9 cellular contexts compared by ENCODE assay signal in genomic region chr16:566475-567361, GRCh38. TPM values are rescaled to one million over a fixed set of nuclear protein-coding genes. Genes with fewer than 3 reads are reported as not detected.
DNase-seq lines count a peak whose midpoint lies in the region; ATAC-seq and TF ChIP-seq lines count a peak whose summit lies in the region.
"Had no signal": no experiment of that assay in that cellular context is flagged by ENCODE, and none has a peak within 500 bp of the region (broad histone marks: within the 10 kb centered on the region; RNA-seq: fewer than 3 reads in every experiment).

TSS of gene NHLRC4 (plus strand) at chr16:567005. CDS start at chr16:568048, 1,043 bp downstream.

- H3K4me1 ChIP-seq in duodenal mucosa (ENCODE audit: control insufficient read depth in 1 of 2, insufficient read depth in 2 of 2, low read length in 2 of 2) (peaks cover 31 to 45% of the 10 kb centered on the region in 2 donors), upper lobe of right lung (peaks cover 37% of the 10 kb centered on the region)

- peak; percentile 35 for DNase-seq in activated T-cell treated with anti-CD3 and anti-CD28 coated beads for 1 hour (ENCODE audit: low read depth)
- no peak for DNase-seq in activated T-cell treated with anti-CD3 and anti-CD28 coated beads for 4 hours
- DNase-seq in WERI-Rb-1, result peak; percentile 79
- DNase-seq in mesothelial cell of epicardium (ENCODE audit: low spot score in 2 of 2, unreplicated experiment in 2 of 2), result no peak
- DNase-seq in upper lobe of right lung, result no peak
- no peak for DNase-seq in pons (ENCODE audit: low spot score)

- peak within 1 kb of the TSS; percentile 43 for H3K4me3 Mint-ChIP-seq in mesothelial cell of epicardium

- no peaks in the 10 kb centered on the region for H3K36me3 Mint-ChIP-seq in mesothelial cell of epicardium

- H3K36me3 ChIP-seq in KOPT-K1 (ENCODE audit: insufficient read depth, low read length) (no peaks in the 10 kb centered on the region), WERI-Rb-1 (peaks cover 2% of the 10 kb centered on the region), duodenal mucosa (ENCODE audit: control insufficient read depth in 1 of 2, insufficient read depth in 2 of 2, low read length in 2 of 2) (no peaks in the 10 kb centered on the region), upper lobe of right lung (no peaks in the 10 kb centered on the region)

- peaks cover 35% of the 10 kb centered on the region for H3K4me1 Mint-ChIP-seq in mesothelial cell of epicardium

- peaks cover 14% of the 10 kb centered on the region for H3K27me3 Mint-ChIP-seq in mesothelial cell of epicardium (ENCODE audit: low read depth)

- H3K27ac ChIP-seq in KOPT-K1 (ENCODE audit: low read depth, low read length, poor library complexity, severe bottlenecking), result peak within 1 kb of the TSS; percentile 63
- peak within 1 kb of the TSS; percentile 72 for H3K27ac ChIP-seq in WERI-Rb-1
- peak within 1 kb of the TSS; percentile 20 for H3K27ac ChIP-seq in duodenal mucosa (ENCODE audit: low read depth, low read length)
- H3K27ac ChIP-seq in upper lobe of right lung, result peak within 1 kb of the TSS; percentile 28
- H3K27ac ChIP-seq: epithelial cell of prostate had no signal

- no peaks in the 10 kb centered on the region for H3K9me3 Mint-ChIP-seq in mesothelial cell of epicardium

- peak within 1 kb of the TSS; percentile 72 for H3K27ac Mint-ChIP-seq in mesothelial cell of epicardium

- ATAC-seq in upper lobe of right lung, result peak; percentile 29

- intact Hi-C loops in upper lobe of right lung (cut with DNase I), result no loop called here

- H3K9ac ChIP-seq in duodenal mucosa (ENCODE audit: low read depth in 1 of 2, low read length in 2 of 2), result peak within 1 kb of the TSS; percentile 47 to 68

- TF ChIP-seq CTCF in WERI-Rb-1 (IDR thresholded peaks at IDR 0.05; ENCODE audit: low read depth, low read length) (no peak), mesothelial cell of epicardium (IDR thresholded peaks at IDR 0.05; ENCODE audit: unreplicated experiment) (no peak), upper lobe of right lung (IDR thresholded peaks at IDR 0.05) (no peak)

- no peak within 1 kb of the TSS for H3K4me3 ChIP-seq in WERI-Rb-1 (ENCODE audit: low read depth, low read length)
- H3K4me3 ChIP-seq in duodenal mucosa (ENCODE audit: low read depth in 1 of 2, low read length in 2 of 2), result peak within 1 kb of the TSS; percentile 50 to 58
- H3K4me3 ChIP-seq in upper lobe of right lung, result peak within 1 kb of the TSS; percentile 50

- H3K27me3 ChIP-seq in WERI-Rb-1 (ENCODE audit: insufficient read depth, low read depth, severe bottlenecking), result no peaks in the 10 kb centered on the region
- H3K27me3 ChIP-seq in duodenal mucosa (ENCODE audit: control insufficient read depth in 1 of 2, insufficient read depth in 2 of 2, low read length in 2 of 2), result peaks cover 3 to 11% of the 10 kb centered on the region in 2 donors
- peaks cover 3% of the 10 kb centered on the region for H3K27me3 ChIP-seq in upper lobe of right lung

- H3K9me3 ChIP-seq in KOPT-K1 (ENCODE audit: insufficient read depth, low read length, poor library complexity, severe bottlenecking) (no peaks in the 10 kb centered on the region), WERI-Rb-1 (ENCODE audit: severe bottlenecking) (no peaks in the 10 kb centered on the region), duodenal mucosa (ENCODE audit: control insufficient read depth in 1 of 2, low read length in 2 of 2) (no peaks in the 10 kb centered on the region), upper lobe of right lung (no peaks in the 10 kb centered on the region)

RNA-seq across cellular contexts. Expression of gene NHLRC4, which starts in this region (rescaled TPM):
- total RNA-seq in mesothelial cell of epicardium, result 2.3 to 3.0 TPM (median 2.7 TPM) in 3 replicates
- 0.98 TPM for total RNA-seq in upper lobe of right lung

Comparison
In these comparisons a context has a peak if more than half of its experiments do, and no peak if none do; other contexts are left out.
1. DNase-seq: peak in activated T-cell treated with anti-CD3 and anti-CD28 coated beads for 1 hour (single experiment) and WERI-Rb-1 (single experiment); none in activated T-cell treated with anti-CD3 and anti-CD28 coated beads for 4 hours (single experiment), mesothelial cell of epicardium (0 of 2), upper lobe of right lung (single experiment) and pons (single experiment).
2. Peak in ATAC-seq, H3K4me3 ChIP-seq and H3K27ac ChIP-seq in upper lobe of right lung; RNA of the gene not detected or under 1 TPM.
3. H3K27ac ChIP-seq: peak in every context shown above with its lines; median percentile 72 in WERI-Rb-1; 63 in KOPT-K1; 28 in upper lobe of right lung; 20 in duodenal mucosa.